Comparison of ENCODE assay signal across 19 cellular contexts in the genomic region with DNA sequence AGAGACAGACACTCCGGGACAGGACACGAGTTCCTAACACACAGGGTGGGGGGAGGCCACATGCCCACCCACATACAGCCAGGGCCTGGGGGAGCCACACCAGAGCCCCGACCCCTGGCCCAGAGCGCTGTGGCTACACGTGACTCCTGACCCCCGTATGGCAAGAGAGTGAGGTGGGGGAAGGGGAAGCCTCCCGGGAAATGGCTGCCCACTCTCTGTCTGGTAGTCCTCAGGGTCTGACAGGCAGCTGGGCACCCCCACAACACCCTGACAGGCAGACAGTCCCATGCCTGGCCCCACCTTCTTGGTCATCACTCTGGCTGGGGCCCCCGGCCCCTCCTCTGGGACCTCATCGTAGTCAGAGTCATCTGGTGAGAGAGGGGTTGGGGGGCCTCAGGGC. TPM values are rescaled to one million over a fixed set of nuclear protein-coding genes. Genes with fewer than 3 reads are reported as not detected.
DNase-seq lines count a peak whose midpoint lies in the region; ATAC-seq and TF ChIP-seq lines count a peak whose summit lies in the region.
"Had no signal": no experiment of that assay in that cellular context is flagged by ENCODE, and none has a peak within 500 bp of the region (broad histone marks: within the 10 kb centered on the region; RNA-seq: fewer than 3 reads in every experiment).

No MANE protein-coding gene starts in this region.

- no peak for ATAC-seq in stimulated activated naive B cell treated with anti-CD40 and anti-IgM and Interleukin-4, amounts not matched to agents 10 μg/mL and 1 μg/mL and 100 μg/mL, for 72 hours (replicated peaks)
- ATAC-seq in GM18502 (IDR thresholded peaks at IDR 0.05; ENCODE audit: poor library complexity, unreplicated experiment), result no peak

- H3K4me1 Mint-ChIP-seq in stimulated activated naive B cell treated with anti-CD40 and anti-IgM and Interleukin-4, amounts not matched to agents 10 μg/mL and 1 μg/mL and 100 μg/mL, for 72 hours, result peaks cover 33 to 67% of the 10 kb centered on the region in 2 donors

- H3K14ac ChIP-seq in mesenchymal stem cell (ENCODE audit: low read length in 2 of 2), result peak overlapping the region in 1 of 2 experiments; percentile 41

- H3K36me3 Mint-ChIP-seq in stimulated activated naive B cell treated with anti-CD40 and anti-IgM and Interleukin-4, amounts not matched to agents 10 μg/mL and 1 μg/mL and 100 μg/mL, for 72 hours, result peaks cover 46 to 61% of the 10 kb centered on the region in 2 donors

- H3K27ac Mint-ChIP-seq in stimulated activated naive B cell treated with anti-CD40 and anti-IgM and Interleukin-4, amounts not matched to agents 10 μg/mL and 1 μg/mL and 100 μg/mL, for 72 hours, result peak overlapping the region; percentile 83
- H3K27ac Mint-ChIP-seq: T-helper 2 cell treated with Interferon-gamma antibody and Interleukin-4, amounts not matched to agents 5 μg/mL and 100 μg/mL, for 36 hours had no signal

- no peak overlapping the region for H3K4ac ChIP-seq in mesenchymal stem cell (ENCODE audit: low read depth in 1 of 2, low read length in 2 of 2)

- H3K27me3 ChIP-seq in HUES6 (ENCODE audit: control insufficient read depth, insufficient read depth, low read length) (no peaks in the 10 kb centered on the region), brain microvascular endothelial cell (replicated peaks) (no peaks in the 10 kb centered on the region), mesenchymal stem cell (ENCODE audit: control insufficient read depth in 1 of 2, insufficient read depth in 1 of 2, low read length in 2 of 2) (no peaks in the 10 kb centered on the region)

- H2AFZ ChIP-seq in mesenchymal stem cell (ENCODE audit: low read depth, low read length), result no peak overlapping the region

- H3K27ac ChIP-seq in HUES6 (ENCODE audit: low read depth, low read length), result 0 out of 2 replicates have a peak overlapping the region, but pooled peaks have one; percentile 2
- H3K27ac ChIP-seq in brain microvascular endothelial cell, result no peak overlapping the region
- no peak overlapping the region for H3K27ac ChIP-seq in mesenchymal stem cell (ENCODE audit: low read length, poor library complexity, severe bottlenecking)
- H3K27ac ChIP-seq: KMS-11, prostate gland had no signal

- H3K23ac ChIP-seq in mesenchymal stem cell (ENCODE audit: low read length in 2 of 2), result no peak overlapping the region

- H3K9me3 ChIP-seq in HUES6 (ENCODE audit: control insufficient read depth, insufficient read depth, low read depth, low read length) (no peaks in the 10 kb centered on the region), mesenchymal stem cell (ENCODE audit: control insufficient read depth, low read length) (no peaks in the 10 kb centered on the region)
- H3K9me3 ChIP-seq: mucosa of descending colon, prostate gland had no signal

- H3K9ac ChIP-seq in HUES6 (ENCODE audit: low read length) (peak overlapping the region; percentile 53), mesenchymal stem cell (ENCODE audit: low read length) (peak overlapping the region; percentile 71)
- H3K9ac ChIP-seq: KMS-11 had no signal

- peak overlapping the region in 1 of 2 experiments; percentile 15 for H2BK12ac ChIP-seq in mesenchymal stem cell (ENCODE audit: low read length in 2 of 2)

- DNase-seq in brain microvascular endothelial cell (no peak), mesenchymal stem cell (no peak), DMS153 treated with DMSO at 0.1 percent for 48 hours (lab: John Stamatoyannopoulos, UW; ENCODE audit: unreplicated experiment) (no peak), HK-2 (ENCODE audit: unreplicated experiment) (no peak)
- DNase-seq in stimulated activated naive B cell treated with anti-CD40 and anti-IgM and Interleukin-4, amounts not matched to agents 10 μg/mL and 1 μg/mL and 100 μg/mL, for 72 hours, result no peak
- DNase-seq: activated CD4-positive, CD25-positive, alpha-beta regulatory T cell treated with anti-CD3 and anti-CD28 coated beads, Interleukin-2, amount 50 U/mL, for 72 hours; activated naive CD4-positive, alpha-beta T cell; central memory CD4-positive, alpha-beta T cell; DMS153; NCI-H1092 treated with DMSO at 0.1 percent for 48 hours; NCI-H2171 treated with DMSO at 0.1 percent for 48 hours; SHP77 treated with DMSO at 0.1 percent for 48 hours; stimulated activated CD4-positive, alpha-beta T cell treated with anti-CD3 and anti-CD28 coated beads, Interleukin-15, amount 100 ng/mL, for 24 hours had no signal

- H2BK5ac ChIP-seq in mesenchymal stem cell (ENCODE audit: low read depth, low read length, poor library complexity, severe bottlenecking), result no peak overlapping the region

- H2BK120ac ChIP-seq in mesenchymal stem cell (ENCODE audit: low read depth, low read length), result no peak overlapping the region

- no peak overlapping the region for H3K4me3 Mint-ChIP-seq in stimulated activated naive B cell treated with anti-CD40 and anti-IgM and Interleukin-4, amounts not matched to agents 10 μg/mL and 1 μg/mL and 100 μg/mL, for 72 hours
- H3K4me3 Mint-ChIP-seq: T-helper 2 cell treated with Interferon-gamma antibody and Interleukin-4, amounts not matched to agents 5 μg/mL and 100 μg/mL, for 36 hours had no signal

- WGBS in mesenchymal stem cell, result 34% methylated on average over 8 of the region's 9 CpGs

- H4K8ac ChIP-seq in mesenchymal stem cell (ENCODE audit: low read length), result no peak overlapping the region

- peak overlapping the region; percentile 44 for H4K91ac ChIP-seq in mesenchymal stem cell (ENCODE audit: low read length)

- H3K4me3 ChIP-seq in HUES6 (ENCODE audit: low read depth, low read length), result no peak overlapping the region
- H3K4me3 ChIP-seq in brain microvascular endothelial cell (ENCODE audit: low read depth, low read length), result peak overlapping the region; percentile 39
- peak overlapping the region in 1 of 2 experiments; percentile 54 for H3K4me3 ChIP-seq in mesenchymal stem cell (ENCODE audit: insufficient read depth in 1 of 2, low read depth in 1 of 2, low read length in 2 of 2)
- H3K4me3 ChIP-seq: mucosa of descending colon, prostate gland had no signal

- H3K4me2 ChIP-seq in mesenchymal stem cell (ENCODE audit: low read length, poor library complexity, severe bottlenecking), result no peak overlapping the region
- H3K4me2 ChIP-seq: KMS-11 had no signal

- no peak overlapping the region for H2AK5ac ChIP-seq in mesenchymal stem cell (ENCODE audit: low read length, severe bottlenecking)

- H3K27me3 Mint-ChIP-seq in stimulated activated naive B cell treated with anti-CD40 and anti-IgM and Interleukin-4, amounts not matched to agents 10 μg/mL and 1 μg/mL and 100 μg/mL, for 72 hours, result no peaks in the 10 kb centered on the region

- no peaks in the 10 kb centered on the region for H3K9me3 Mint-ChIP-seq in stimulated activated naive B cell treated with anti-CD40 and anti-IgM and Interleukin-4, amounts not matched to agents 10 μg/mL and 1 μg/mL and 100 μg/mL, for 72 hours
- H3K9me3 Mint-ChIP-seq: T-helper 2 cell treated with Interferon-gamma antibody and Interleukin-4, amounts not matched to agents 5 μg/mL and 100 μg/mL, for 36 hours had no signal

- no peak overlapping the region for H3K18ac ChIP-seq in mesenchymal stem cell (ENCODE audit: low read depth in 1 of 2, low read length in 2 of 2)

- no peak overlapping the region for H2BK15ac ChIP-seq in mesenchymal stem cell (ENCODE audit: low read depth, poor library complexity, severe bottlenecking)

- H3K79me1 ChIP-seq in mesenchymal stem cell (replicated peaks; ENCODE audit: low read length, poor library complexity, severe bottlenecking), result peaks cover 72% of the 10 kb centered on the region

- H3K4me1 ChIP-seq in HUES6 (ENCODE audit: control insufficient read depth, insufficient read depth, low read length) (peaks cover 10% of the 10 kb centered on the region; the same call in 1 of the 2 replicates), mesenchymal stem cell (ENCODE audit: control insufficient read depth, insufficient read depth, low read depth, low read length) (peaks cover 21% of the 10 kb centered on the region)
- H3K4me1 ChIP-seq: prostate gland had no signal

- no peak for TF ChIP-seq CTCF in brain microvascular endothelial cell (IDR thresholded peaks at IDR 0.05; ENCODE audit: low read depth, low read length, missing control alignments)

- H3K36me3 ChIP-seq in HUES6 (ENCODE audit: control insufficient read depth, insufficient read depth, low read length) (peaks cover 45% of the 10 kb centered on the region), brain microvascular endothelial cell (replicated peaks) (peaks cover 31% of the 10 kb centered on the region), mesenchymal stem cell (ENCODE audit: control insufficient read depth in 1 of 2, insufficient read depth in 2 of 2, low read depth in 1 of 2, low read length in 2 of 2) (peaks cover 56 to 79% of the 10 kb centered on the region in 2 experiments)

- in situ Hi-C loops in brain microvascular endothelial cell (cut with HindIII; ENCODE audit: low pct_ligation_motif_present, low sequenced_read_pairs), result no loop called here

RNA-seq across cellular contexts. Expression of gene PDE2A, which starts 38.7 kb away (rescaled TPM):
- 0.61 TPM for polyA plus RNA-seq in mesenchymal stem cell (2013, experiment 1 of 2)
- polyA plus RNA-seq in mesenchymal stem cell (2013, experiment 2 of 2), result 0.56 TPM

RNA-seq across cellular contexts. Expression of gene ARAP1, which starts 39.3 kb away (rescaled TPM):
- polyA plus RNA-seq in mesenchymal stem cell (2013, experiment 1 of 2), result 26.6 TPM
- 23.6 TPM for polyA plus RNA-seq in mesenchymal stem cell (2013, experiment 2 of 2)
